10 cellular contexts compared by ENCODE assay signal in the genomic region with DNA sequence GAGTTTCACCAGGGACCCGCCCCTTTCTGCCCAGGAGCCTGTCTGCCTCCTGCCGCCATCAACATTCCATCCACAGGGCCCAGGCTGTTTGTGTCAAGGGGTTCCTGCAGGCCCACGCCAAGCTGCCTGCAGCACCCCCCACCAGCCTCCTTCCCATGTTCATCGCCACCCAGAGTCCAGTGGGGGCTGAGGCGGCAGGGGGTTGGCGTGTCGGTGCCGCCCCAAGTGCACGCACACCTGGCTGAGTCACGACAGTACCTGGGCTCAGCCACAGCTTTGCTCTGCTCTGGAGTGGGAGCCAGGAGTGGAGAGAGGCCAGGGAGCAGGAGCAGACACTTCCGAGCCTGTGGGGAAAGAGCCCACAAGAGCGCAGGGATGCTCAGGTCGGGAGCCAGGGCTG. TPM values are rescaled to one million over a fixed set of nuclear protein-coding genes. Genes with fewer than 3 reads are reported as not detected.
"Had no signal": no experiment of that assay in that cellular context is flagged by ENCODE, and none has a peak within 500 bp of the region (broad histone marks: within the 10 kb centered on the region; RNA-seq: fewer than 3 reads in every experiment).

No MANE protein-coding gene starts in this region.

- H3K27ac Mint-ChIP-seq: IgD-negative memory B cell had no signal

- FAIRE-seq: HepG2, HTR-8/SVneo, K562 had no signal

- H3K4me3 ChIP-seq: K562 had no signal

- DNase-seq: IMR-90, KBM-7, KG1 had no signal

- ATAC-seq: HepG2, K562 had no signal

- H3K4me1 Mint-ChIP-seq: IgD-negative memory B cell had no signal

- H3K27ac ChIP-seq: HL-60 had no signal

RNA-seq across cellular contexts. Expression of a gene that starts 42.8 kb away (rescaled TPM):
- total RNA-seq: HT-29, HT1080, IMR-90, K562 had no signal
- polyA plus RNA-seq: IgD-negative memory B cell, IMR-90, K562 had no signal
